In genomic region chr7:37062460-37062859, GRCh38 we compare ENCODE assay signal across 23 cellular contexts.
DNase-seq lines count a peak whose midpoint lies in the region; ATAC-seq and TF ChIP-seq lines count a peak whose summit lies in the region.
"Had no signal": no experiment of that assay in that cellular context is flagged by ENCODE, and none has a peak within 500 bp of the region (broad histone marks: within the 10 kb centered on the region; RNA-seq: fewer than 3 reads in every experiment).

No MANE protein-coding gene starts in this region.

- H4K8ac ChIP-seq in neuronal stem cell (ENCODE audit: low read depth, low read length), result no peak overlapping the region

- H3K18ac ChIP-seq in neuronal stem cell (ENCODE audit: low read length), result no peak overlapping the region

- H3K27ac Mint-ChIP-seq in activated T-cell treated with anti-CD3 and anti-CD28 coated beads, Interleukin-2, amount 50 U/mL, for 24 hours, result peak overlapping the region; percentile 76
- H3K27ac Mint-ChIP-seq: GM23338 had no signal

- H3K27me3 ChIP-seq in endocrine pancreas (ENCODE audit: control insufficient read depth, insufficient read depth, low read length) (no peaks in the 10 kb centered on the region), neuronal stem cell (ENCODE audit: control insufficient read depth in 3 of 3, insufficient read depth in 3 of 3, low read depth in 1 of 3, low read length in 3 of 3) (no peaks in the 10 kb centered on the region), esophagus squamous epithelium (no peaks in the 10 kb centered on the region)
- H3K27me3 ChIP-seq: BLaER1, Peyer's patch had no signal

- H3K36me3 ChIP-seq in endocrine pancreas (ENCODE audit: control insufficient read depth, insufficient read depth, low read length) (no peaks in the 10 kb centered on the region), neuronal stem cell (replicated peaks in 1 of 2; ENCODE audit: control insufficient read depth in 2 of 2, insufficient read depth in 2 of 2, low read length in 2 of 2) (no peaks in the 10 kb centered on the region), esophagus squamous epithelium (no peaks in the 10 kb centered on the region)
- H3K36me3 ChIP-seq: Peyer's patch had no signal

- H2BK12ac ChIP-seq in neuronal stem cell (ENCODE audit: low read length), result no peak overlapping the region

- H3K9me3 Mint-ChIP-seq in activated T-cell treated with anti-CD3 and anti-CD28 coated beads, Interleukin-2, amount 50 U/mL, for 24 hours, result peaks cover 3% of the 10 kb centered on the region
- H3K9me3 Mint-ChIP-seq: GM23338 had no signal

- no peak overlapping the region for H3K23ac ChIP-seq in neuronal stem cell (ENCODE audit: low read depth, low read length, poor library complexity)

- DNase-seq in activated T-cell treated with anti-CD3 and anti-CD28 coated beads, Interleukin-2, amount 50 U/mL, for 24 hours, result no peak
- DNase-seq in activated T-cell treated with anti-CD3 and anti-CD28 coated beads, Interleukin-2, amount 50 U/mL, for 48 hours, result no peak
- DNase-seq in SK-N-DZ (ENCODE audit: low spot score) (peak; percentile 74), neuronal stem cell (ENCODE audit: low spot score) (no peak), NCI-H1930 (lab: John Stamatoyannopoulos, UW) (no peak), esophagus squamous epithelium (lab: John Stamatoyannopoulos, UW) (no peak)
- DNase-seq: Calu3; CD4-positive, alpha-beta memory T cell; DMS53; EL; HCEC 1CT; NCI-H1436 treated with DMSO at 0.1 percent for 48 hours; NCI-H2029 treated with DMSO at 0.1 percent for 48 hours; NCI-H2171 treated with DMSO at 0.1 percent for 48 hours; NCI-H446; NK-92 treated with Interleukin-12 subunit alpha and Interleukin-12 subunit beta, amount 100 ng/mL, for 24 hours; Peyer's patch; Right ventricle myocardium superior had no signal

- intact Hi-C loops in esophagus squamous epithelium (cut with DNase I), result no loop called here

- WGBS in neuronal stem cell (ENCODE audit: extremely low coverage in 2 of 2, insufficient read length in 2 of 2, insufficient replicate concordance in 1 of 2), 2 donors, result no CpG with 5 or more reads among the region's 4 CpGs
- WGBS in esophagus squamous epithelium, 2 donors, result 62 to 65% methylated on average over 4 of the region's 4 CpGs

- H2AK5ac ChIP-seq in neuronal stem cell (ENCODE audit: low read depth, low read length), result no peak overlapping the region

- H4K91ac ChIP-seq in neuronal stem cell (ENCODE audit: low read depth, low read length, poor library complexity), result no peak overlapping the region

- H3K79me1 ChIP-seq in neuronal stem cell (ENCODE audit: low read depth, low read length), result no peaks in the 10 kb centered on the region

- H3K4me3 Mint-ChIP-seq in activated T-cell treated with anti-CD3 and anti-CD28 coated beads, Interleukin-2, amount 50 U/mL, for 24 hours, result no peak overlapping the region
- H3K4me3 Mint-ChIP-seq: CD4-positive, alpha-beta memory T cell; GM23338 had no signal

- H3K4me3 ChIP-seq in endocrine pancreas (ENCODE audit: control insufficient read depth, insufficient read depth, low read length) (peak overlapping the region; percentile 20), neuronal stem cell (ENCODE audit: low read length in 2 of 2) (no peak overlapping the region), esophagus squamous epithelium (no peak overlapping the region)
- H3K4me3 ChIP-seq: BLaER1, GM12878, GM23338, Peyer's patch had no signal

- TF ChIP-seq CTCF in esophagus squamous epithelium (IDR thresholded peaks at IDR 0.05), result no peak

- TF ChIP-seq POLR2A in esophagus squamous epithelium (IDR thresholded peaks at IDR 0.05), result no peak

- H2BK15ac ChIP-seq in neuronal stem cell (ENCODE audit: low read length), result no peak overlapping the region

- H2BK120ac ChIP-seq in neuronal stem cell (ENCODE audit: low read depth, low read length), result no peak overlapping the region

- H3K4me1 Mint-ChIP-seq in activated T-cell treated with anti-CD3 and anti-CD28 coated beads, Interleukin-2, amount 50 U/mL, for 24 hours (ENCODE audit: low read depth), result peaks cover 50% of the 10 kb centered on the region
- H3K4me1 Mint-ChIP-seq: GM23338 had no signal

- no peak overlapping the region for H2BK5ac ChIP-seq in neuronal stem cell (ENCODE audit: low read length)

- no peak overlapping the region for H3K9ac ChIP-seq in endocrine pancreas (ENCODE audit: control insufficient read depth, insufficient read depth, low read length)
- no peak overlapping the region for H3K9ac ChIP-seq in neuronal stem cell (ENCODE audit: low read depth, low read length, poor library complexity)
- H3K9ac ChIP-seq: BLaER1 had no signal

- no peak overlapping the region for H3K4ac ChIP-seq in neuronal stem cell (ENCODE audit: low read length)

- peaks cover 81% of the 10 kb centered on the region for H3K36me3 Mint-ChIP-seq in activated T-cell treated with anti-CD3 and anti-CD28 coated beads, Interleukin-2, amount 50 U/mL, for 24 hours (ENCODE audit: low read depth)

- H3K9me3 ChIP-seq in endocrine pancreas (ENCODE audit: control insufficient read depth, low read length) (no peaks in the 10 kb centered on the region), neuronal stem cell (replicated peaks in 1 of 2; ENCODE audit: control insufficient read depth in 2 of 2, insufficient read depth in 1 of 2, low read depth in 1 of 2, low read length in 2 of 2) (peaks cover 0 to 23% of the 10 kb centered on the region in 2 donors), esophagus squamous epithelium (no peaks in the 10 kb centered on the region)
- H3K9me3 ChIP-seq: Peyer's patch had no signal

- no peak overlapping the region for H3K14ac ChIP-seq in neuronal stem cell (ENCODE audit: low read length)

- H2AFZ ChIP-seq in neuronal stem cell (ENCODE audit: low read length), result peak overlapping the region; percentile 11
- H2AFZ ChIP-seq: GM23338 had no signal

- no peaks in the 10 kb centered on the region for H3K27me3 Mint-ChIP-seq in activated T-cell treated with anti-CD3 and anti-CD28 coated beads, Interleukin-2, amount 50 U/mL, for 24 hours
- H3K27me3 Mint-ChIP-seq: CD4-positive, alpha-beta memory T cell had no signal

- H3K4me1 ChIP-seq in endocrine pancreas (ENCODE audit: control insufficient read depth, insufficient read depth, low read length) (peaks cover 8% of the 10 kb centered on the region), neuronal stem cell (ENCODE audit: control insufficient read depth in 2 of 2, insufficient read depth in 1 of 2, low read depth in 1 of 2, low read length in 2 of 2) (peaks cover 0 to 9% of the 10 kb centered on the region in 2 donors), esophagus squamous epithelium (peaks cover 0 to 14% (median 5%) of the 10 kb centered on the region in 3 donors)
- H3K4me1 ChIP-seq: BLaER1, Peyer's patch had no signal

- no peak overlapping the region for H3K4me2 ChIP-seq in neuronal stem cell (ENCODE audit: insufficient read depth, low read length, poor library complexity, severe bottlenecking)
- H3K4me2 ChIP-seq: BLaER1, GM23338 had no signal

- ATAC-seq in GM21526 (IDR thresholded peaks at IDR 0.05; ENCODE audit: low FRiP score, unreplicated experiment), result no peak
- ATAC-seq: GM12878, GM23338 had no signal

- H3K27ac ChIP-seq in neuronal stem cell (replicated peaks; ENCODE audit: low read length), result no peak overlapping the region
- H3K27ac ChIP-seq in esophagus squamous epithelium, result no peak overlapping the region
- H3K27ac ChIP-seq: BLaER1, Peyer's patch had no signal
